12 cellular contexts compared by ENCODE assay signal in genomic region chr2:37795938-37796337, GRCh38.
DNase-seq lines count a peak whose midpoint lies in the region; ATAC-seq and TF ChIP-seq lines count a peak whose summit lies in the region.
"Had no signal": no experiment of that assay in that cellular context is flagged by ENCODE, and none has a peak within 500 bp of the region (broad histone marks: within the 10 kb centered on the region; RNA-seq: fewer than 3 reads in every experiment).

No MANE protein-coding gene starts in this region.

- H3K4me3 ChIP-seq in ascending aorta (no peak overlapping the region), uterus (no peak overlapping the region)

- DNase-seq in NCI-H82 (lab: John Stamatoyannopoulos, UW) (peak; percentile 14), NCI-H82 treated with DMSO at 0.1 percent for 48 hours (lab: John Stamatoyannopoulos, UW; ENCODE audit: unreplicated experiment) (no peak), ascending aorta (ENCODE audit: low spot score in 2 of 2) (no peak), iris pigment epithelial cell (ENCODE audit: low read depth) (peak; percentile 95), uterus (no peak), cardiac septum (ENCODE audit: low spot score) (no peak), DMS153 treated with DMSO at 0.1 percent for 48 hours (lab: John Stamatoyannopoulos, UW; ENCODE audit: unreplicated experiment) (no peak)
- DNase-seq: activated CD4-positive, CD25-positive, alpha-beta regulatory T cell; NCI-H1436 treated with DMSO at 0.1 percent for 48 hours had no signal

- peak overlapping the region; percentile 12 to 64 for H3K27ac ChIP-seq in ascending aorta
- H3K27ac ChIP-seq in uterus: peak overlapping the region; percentile 46 to 69
- H3K27ac ChIP-seq: 22Rv1 had no signal

- H3K27me3 ChIP-seq in ascending aorta: no peaks in the 10 kb centered on the region
- no peaks in the 10 kb centered on the region for H3K27me3 ChIP-seq in uterus

- ATAC-seq in HG03139 (IDR thresholded peaks at IDR 0.05; ENCODE audit: unreplicated experiment): no peak
- ATAC-seq: SK-N-SH treated with all-trans-retinoic acid at 6 μM for 48 hours had no signal

- no peaks in the 10 kb centered on the region for H3K36me3 ChIP-seq in ascending aorta
- no peaks in the 10 kb centered on the region for H3K36me3 ChIP-seq in uterus

- TF ChIP-seq POLR2A in uterus (IDR thresholded peaks at IDR 0.05): no peak

- no peak for TF ChIP-seq CTCF in ascending aorta (IDR thresholded peaks at IDR 0.05)
- no peak for TF ChIP-seq CTCF in uterus (IDR thresholded peaks at IDR 0.05)

- H3K9me3 ChIP-seq in ascending aorta (no peaks in the 10 kb centered on the region), uterus (no peaks in the 10 kb centered on the region)

- intact Hi-C loops in ascending aorta (cut with DNase I) (no loop called here), uterus (cut with DNase I; ENCODE audit: low total_unique reads) (no loop called here), cardiac septum (cut with DNase I) (loop anchor here (10.0 kb wide), 1 partner anchor 121 kb away; the partner anchor contains the start of gene CDC42EP3)

- H3K4me1 ChIP-seq in ascending aorta (peaks cover 0 to 19% of the 10 kb centered on the region in 2 donors), uterus (no peaks in the 10 kb centered on the region)

Comparison
In these comparisons a context has a peak if more than half of its experiments do, and no peak if none do; other contexts are left out.
1. DNase-seq: peak in NCI-H82 (single experiment) and iris pigment epithelial cell (single experiment); none in NCI-H82 treated with DMSO at 0.1 percent for 48 hours (single experiment), ascending aorta (0 of 2), uterus (0 of 2), cardiac septum (single experiment) and DMS153 treated with DMSO at 0.1 percent for 48 hours (single experiment).